Comparison of ENCODE assay signal across 25 cellular contexts in genomic region chr5:61339764-61340163, GRCh38.
"Had no signal": no experiment of that assay in that cellular context is flagged by ENCODE, and none has a peak within 500 bp of the region (broad histone marks: within the 10 kb centered on the region; RNA-seq: fewer than 3 reads in every experiment).

No MANE protein-coding gene starts in this region.

- H3K9me3 Mint-ChIP-seq: immature natural killer cell; natural killer cell; stimulated activated naive CD8-positive, alpha-beta T cell treated with anti-CD3 and anti-CD28 coated beads, Interleukin-15, amount 100 ng/mL, for 72 hours had no signal

- H3K4me3 ChIP-seq: esophagus muscularis mucosa, gastroesophageal sphincter, lower lobe of right lung, neural progenitor cell, prostate gland, right atrium auricular region, smooth muscle cell, suprapubic skin, transverse colon, upper lobe of right lung, uterus had no signal

- H3K27ac Mint-ChIP-seq: immature natural killer cell; natural killer cell; neural progenitor cell; stimulated activated naive CD8-positive, alpha-beta T cell treated with anti-CD3 and anti-CD28 coated beads, Interleukin-15, amount 100 ng/mL, for 72 hours had no signal

- DNase-seq: cortex of kidney; dorsolateral prefrontal cortex; effector CD4-positive, alpha-beta T cell; foreskin keratinocyte; hypothalamus; immature natural killer cell; left ventricle myocardium superior; lower lobe of right lung; natural killer cell; stimulated activated CD4-positive, alpha-beta T cell treated with anti-CD3 and anti-CD28 coated beads, Interleukin-12 subunit alpha, Interleukin-12 subunit beta, amount 100 ng/mL, for 4 hours; stimulated activated CD4-positive, alpha-beta T cell treated with anti-CD3 and anti-CD28 coated beads, Interleukin-1b, Interleukin-23, amount 100 ng/mL, for 48 hours; stimulated activated CD4-positive, alpha-beta T cell treated with anti-CD3 and anti-CD28 coated beads, Interleukin-4, amount 100 ng/mL, for 1 hour; stimulated activated CD8-positive, alpha-beta memory T cell treated with anti-CD3 and anti-CD28 coated beads, Interleukin-4, amount 100 ng/mL, for 48 hours; stimulated activated naive CD4-positive, alpha-beta T cell; stimulated activated naive CD8-positive, alpha-beta T cell treated with anti-CD3 and anti-CD28 coated beads, Interleukin-15, amount 100 ng/mL, for 72 hours; transverse colon; upper lobe of right lung; uterus had no signal

- H3K27me3 ChIP-seq: dorsolateral prefrontal cortex, esophagus muscularis mucosa, foreskin keratinocyte, gastroesophageal sphincter, neural progenitor cell, right atrium auricular region, suprapubic skin, transverse colon, upper lobe of right lung, uterus had no signal

- H3K9ac ChIP-seq: neural progenitor cell had no signal

- H2AFZ ChIP-seq: neural progenitor cell had no signal

- H3K4me2 ChIP-seq: neural progenitor cell, smooth muscle cell had no signal

- H3K36me3 ChIP-seq: esophagus muscularis mucosa, gastroesophageal sphincter, lower lobe of right lung, neural progenitor cell, prostate gland, right atrium auricular region, suprapubic skin, transverse colon, upper lobe of right lung, uterus had no signal

- H3K36me3 Mint-ChIP-seq: natural killer cell had no signal

- H3K27ac ChIP-seq: dorsolateral prefrontal cortex, esophagus muscularis mucosa, foreskin keratinocyte, gastroesophageal sphincter, lower lobe of right lung, neural progenitor cell, prostate gland, right atrium auricular region, suprapubic skin, transverse colon, upper lobe of right lung, uterus had no signal

- H3K9me3 ChIP-seq: esophagus muscularis mucosa, gastroesophageal sphincter, lower lobe of right lung, prostate gland, right atrium auricular region, suprapubic skin, transverse colon, upper lobe of right lung, uterus had no signal

- H3K4me1 ChIP-seq: prostate gland had no signal

- H3K4me3 Mint-ChIP-seq: immature natural killer cell; natural killer cell; neural progenitor cell; stimulated activated naive CD8-positive, alpha-beta T cell treated with anti-CD3 and anti-CD28 coated beads, Interleukin-15, amount 100 ng/mL, for 72 hours had no signal
